In the genomic region with DNA sequence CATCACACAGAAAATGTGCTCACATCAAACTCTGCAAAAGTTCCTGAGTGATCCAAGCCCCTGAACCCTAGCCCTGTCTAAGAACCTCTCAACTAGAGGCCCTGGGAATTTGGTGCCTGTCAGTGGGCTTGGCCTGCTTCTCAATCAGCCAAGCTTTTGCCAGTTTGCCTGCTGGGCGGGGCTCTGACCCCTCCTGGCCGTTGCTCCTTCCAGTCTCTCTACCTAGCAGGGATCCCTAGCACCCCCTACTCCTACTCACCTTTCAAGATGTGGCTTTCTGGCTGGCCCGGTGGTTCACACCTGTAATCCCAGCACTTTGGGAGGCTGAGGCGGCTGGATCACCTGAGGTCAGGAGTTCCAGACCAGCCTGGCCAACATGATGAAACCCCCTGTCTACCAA, we compare ENCODE assay signal across 31 cellular contexts. TPM values are rescaled to one million over a fixed set of nuclear protein-coding genes. Genes with fewer than 3 reads are reported as not detected.
"Had no signal": no experiment of that assay in that cellular context is flagged by ENCODE, and none has a peak within 500 bp of the region (broad histone marks: within the 10 kb centered on the region; RNA-seq: fewer than 3 reads in every experiment).

No MANE protein-coding gene starts in this region.

- ATAC-seq: gastroesophageal sphincter; left lobe of liver; psoas muscle; sciatic nerve; stimulated activated memory B cell treated with anti-CD40 and anti-IgM and Interleukin-4, amounts not matched to agents 10 μg/mL and 1 μg/mL and 100 μg/mL, for 72 hours; upper lobe of right lung had no signal

- H3K27ac ChIP-seq: coronary artery, esophagus squamous epithelium, gastroesophageal sphincter, psoas muscle, spleen, tibial artery, upper lobe of right lung, vagina had no signal

- H3K36me3 Mint-ChIP-seq: mesothelial cell of epicardium; stimulated activated memory B cell treated with anti-CD40 and anti-IgM and Interleukin-4, amounts not matched to agents 10 μg/mL and 1 μg/mL and 100 μg/mL, for 72 hours had no signal

- DNase-seq: effector CD8-positive, alpha-beta T cell; esophagus squamous epithelium; foreskin fibroblast; glutamatergic neuron; islet precursor cell; mammary epithelial cell; psoas muscle; retina; spleen; stimulated activated CD4-positive, alpha-beta T cell treated with anti-CD3 and anti-CD28 coated beads, Interleukin-15, amount 100 ng/mL, for 24 hours; stimulated activated CD4-positive, alpha-beta T cell treated with anti-CD3 and anti-CD28 coated beads, Interleukin-1b, Interleukin-23, amount 100 ng/mL, for 48 hours; stimulated activated CD4-positive, alpha-beta T cell treated with anti-CD3 and anti-CD28 coated beads, Interleukin-4, amount 100 ng/mL, for 24 hours; tibial artery; upper lobe of right lung had no signal

- H3K27ac Mint-ChIP-seq: mesothelial cell of epicardium; nephron; stimulated activated memory B cell treated with anti-CD40 and anti-IgM and Interleukin-4, amounts not matched to agents 10 μg/mL and 1 μg/mL and 100 μg/mL, for 72 hours; stimulated activated naive CD8-positive, alpha-beta T cell treated with anti-CD3 and anti-CD28 coated beads, Interleukin-15, Interleukin-2, amounts not matched to agents 100 ng/mL and 50 ng/mL, for 24 hours had no signal

- H3K4me3 Mint-ChIP-seq: stimulated activated memory B cell treated with anti-CD40 and anti-IgM and Interleukin-4, amounts not matched to agents 10 μg/mL and 1 μg/mL and 100 μg/mL, for 72 hours had no signal

- H3K4me3 ChIP-seq: coronary artery, gastroesophageal sphincter, psoas muscle, spleen, tibial artery, upper lobe of right lung, vagina had no signal

- H3K9me3 Mint-ChIP-seq: mesothelial cell of epicardium; nephron; stimulated activated memory B cell treated with anti-CD40 and anti-IgM and Interleukin-4, amounts not matched to agents 10 μg/mL and 1 μg/mL and 100 μg/mL, for 72 hours; stimulated activated naive CD8-positive, alpha-beta T cell treated with anti-CD3 and anti-CD28 coated beads, Interleukin-15, Interleukin-2, amounts not matched to agents 100 ng/mL and 50 ng/mL, for 24 hours had no signal

- H3K9me3 ChIP-seq: esophagus squamous epithelium, gastroesophageal sphincter, psoas muscle, spleen, tibial artery, upper lobe of right lung, vagina had no signal

- H3K36me3 ChIP-seq: esophagus squamous epithelium, gastroesophageal sphincter, spleen, tibial artery, upper lobe of right lung, vagina had no signal

- H3K4me1 Mint-ChIP-seq: nephron; stimulated activated memory B cell treated with anti-CD40 and anti-IgM and Interleukin-4, amounts not matched to agents 10 μg/mL and 1 μg/mL and 100 μg/mL, for 72 hours had no signal

RNA-seq across cellular contexts. Expression of a gene that starts 2.1 kb away (rescaled TPM):
- total RNA-seq: chondrocyte, dermis microvascular lymphatic vessel endothelial cell, left lobe of liver, myocyte, osteoblast, psoas muscle, skeletal muscle tissue, spleen had no signal

RNA-seq across cellular contexts. Expression of a gene that starts 42.1 kb away (rescaled TPM):
- total RNA-seq: chondrocyte, dermis microvascular lymphatic vessel endothelial cell, epithelial cell of proximal tubule, esophagus squamous epithelium, left lobe of liver, lower leg skin, mammary epithelial cell, mucosa of gallbladder, myocyte, osteoblast, sciatic nerve, spleen, upper lobe of right lung, vagina had no signal
